Comparison of ENCODE assay signal across 17 cellular contexts in genomic region chr7:158073845-158074840, GRCh38.
"Had no signal": no experiment of that assay in that cellular context is flagged by ENCODE, and none has a peak within 500 bp of the region (broad histone marks: within the 10 kb centered on the region; RNA-seq: fewer than 3 reads in every experiment).

No MANE protein-coding gene starts in this region.

- FAIRE-seq: endometrium had no signal

- H3K27me3 ChIP-seq: body of pancreas, cardiac muscle cell, thyroid gland had no signal

- H3K36me3 ChIP-seq: cardiac muscle cell, thyroid gland had no signal

- H3K4me1 Mint-ChIP-seq: activated B cell treated with CpG ODN at 0.5 μM for 24 hours; activated CD4-positive, alpha-beta T cell treated with anti-CD3 and anti-CD28 coated beads for 36 hours; activated naive CD8-positive, alpha-beta T cell treated with anti-CD3 and anti-CD28 coated beads, Interleukin-2, amount 50 U/mL, for 24 hours; immature natural killer cell had no signal

- H3K9me3 Mint-ChIP-seq: activated naive CD8-positive, alpha-beta T cell treated with anti-CD3 and anti-CD28 coated beads, Interleukin-2, amount 50 U/mL, for 24 hours; natural killer cell treated with Interleukin-12 subunit alpha and Interleukin-12 subunit beta and Interleukin-15 and Interleukin-18, amount 100 ng/mL, for 72 hours had no signal

- H3K27ac ChIP-seq: body of pancreas, cardiac muscle cell, thyroid gland had no signal

- H3K4me1 ChIP-seq: body of pancreas, thyroid gland had no signal

- H3K27ac Mint-ChIP-seq: activated B cell treated with CpG ODN at 0.5 μM for 24 hours; activated CD4-positive, alpha-beta T cell treated with anti-CD3 and anti-CD28 coated beads for 36 hours; activated naive CD8-positive, alpha-beta T cell treated with anti-CD3 and anti-CD28 coated beads, Interleukin-2, amount 50 U/mL, for 24 hours; immature natural killer cell; natural killer cell treated with Interleukin-12 subunit alpha and Interleukin-12 subunit beta and Interleukin-15 and Interleukin-18, amount 100 ng/mL, for 72 hours; T-helper 1 cell treated with Interleukin-12 subunit alpha and Interleukin-12 subunit beta and Interleukin-4 antibody, amounts not matched to agents 30 μg/mL and 1 μg/mL, for 36 hours had no signal

- H3K9me3 ChIP-seq: body of pancreas, thyroid gland had no signal

- ATAC-seq: activated CD4-positive, alpha-beta T cell treated with anti-CD3 and anti-CD28 coated beads for 36 hours; activated naive CD8-positive, alpha-beta T cell treated with anti-CD3 and anti-CD28 coated beads, Interleukin-2, amount 50 U/mL, for 24 hours; body of pancreas; left ventricle myocardium superior; stimulated activated naive CD8-positive, alpha-beta T cell treated with anti-CD3 and anti-CD28 coated beads, Interleukin-15, Interleukin-2, amounts not matched to agents 100 U/mL and 50 U/mL, for 24 hours had no signal

- H3K4me3 ChIP-seq: body of pancreas, cardiac muscle cell, thyroid gland had no signal

- DNase-seq: activated B cell treated with CpG ODN at 0.5 μM for 24 hours; activated CD4-positive, alpha-beta T cell treated with anti-CD3 and anti-CD28 coated beads for 36 hours; activated CD4-positive, alpha-beta T cell treated with anti-CD3 and anti-CD28 coated beads, Interleukin-2, amount 50 U/mL, for 4 hours; activated naive CD4-positive, alpha-beta T cell treated with anti-CD3 and anti-CD28 coated beads, Interleukin-2, amount 50 U/mL, for 16 hours; activated naive CD8-positive, alpha-beta T cell treated with anti-CD3 and anti-CD28 coated beads, Interleukin-2, amount 50 U/mL, for 24 hours; foreskin fibroblast; immature natural killer cell; kidney glomerular epithelial cell; left ventricle myocardium superior; stimulated activated CD4-positive, alpha-beta T cell treated with anti-CD3 and anti-CD28 coated beads, Interleukin-4, amount 100 ng/mL, for 24 hours; stimulated activated naive CD8-positive, alpha-beta T cell treated with anti-CD3 and anti-CD28 coated beads, Interleukin-15, Interleukin-2, amounts not matched to agents 100 U/mL and 50 U/mL, for 24 hours; thyroid gland had no signal

- H3K4me3 Mint-ChIP-seq: activated B cell treated with CpG ODN at 0.5 μM for 24 hours; activated CD4-positive, alpha-beta T cell treated with anti-CD3 and anti-CD28 coated beads for 36 hours; activated naive CD8-positive, alpha-beta T cell treated with anti-CD3 and anti-CD28 coated beads, Interleukin-2, amount 50 U/mL, for 24 hours; immature natural killer cell; natural killer cell treated with Interleukin-12 subunit alpha and Interleukin-12 subunit beta and Interleukin-15 and Interleukin-18, amount 100 ng/mL, for 72 hours; T-helper 1 cell treated with Interleukin-12 subunit alpha and Interleukin-12 subunit beta and Interleukin-4 antibody, amounts not matched to agents 30 μg/mL and 1 μg/mL, for 36 hours had no signal

- H3K27me3 Mint-ChIP-seq: activated B cell treated with CpG ODN at 0.5 μM for 24 hours; activated CD4-positive, alpha-beta T cell treated with anti-CD3 and anti-CD28 coated beads for 36 hours; activated naive CD8-positive, alpha-beta T cell treated with anti-CD3 and anti-CD28 coated beads, Interleukin-2, amount 50 U/mL, for 24 hours; natural killer cell treated with Interleukin-12 subunit alpha and Interleukin-12 subunit beta and Interleukin-15 and Interleukin-18, amount 100 ng/mL, for 72 hours had no signal

- H3K36me3 Mint-ChIP-seq: natural killer cell treated with Interleukin-12 subunit alpha and Interleukin-12 subunit beta and Interleukin-15 and Interleukin-18, amount 100 ng/mL, for 72 hours had no signal
